8 cellular contexts compared by ENCODE assay signal in the genomic region with DNA sequence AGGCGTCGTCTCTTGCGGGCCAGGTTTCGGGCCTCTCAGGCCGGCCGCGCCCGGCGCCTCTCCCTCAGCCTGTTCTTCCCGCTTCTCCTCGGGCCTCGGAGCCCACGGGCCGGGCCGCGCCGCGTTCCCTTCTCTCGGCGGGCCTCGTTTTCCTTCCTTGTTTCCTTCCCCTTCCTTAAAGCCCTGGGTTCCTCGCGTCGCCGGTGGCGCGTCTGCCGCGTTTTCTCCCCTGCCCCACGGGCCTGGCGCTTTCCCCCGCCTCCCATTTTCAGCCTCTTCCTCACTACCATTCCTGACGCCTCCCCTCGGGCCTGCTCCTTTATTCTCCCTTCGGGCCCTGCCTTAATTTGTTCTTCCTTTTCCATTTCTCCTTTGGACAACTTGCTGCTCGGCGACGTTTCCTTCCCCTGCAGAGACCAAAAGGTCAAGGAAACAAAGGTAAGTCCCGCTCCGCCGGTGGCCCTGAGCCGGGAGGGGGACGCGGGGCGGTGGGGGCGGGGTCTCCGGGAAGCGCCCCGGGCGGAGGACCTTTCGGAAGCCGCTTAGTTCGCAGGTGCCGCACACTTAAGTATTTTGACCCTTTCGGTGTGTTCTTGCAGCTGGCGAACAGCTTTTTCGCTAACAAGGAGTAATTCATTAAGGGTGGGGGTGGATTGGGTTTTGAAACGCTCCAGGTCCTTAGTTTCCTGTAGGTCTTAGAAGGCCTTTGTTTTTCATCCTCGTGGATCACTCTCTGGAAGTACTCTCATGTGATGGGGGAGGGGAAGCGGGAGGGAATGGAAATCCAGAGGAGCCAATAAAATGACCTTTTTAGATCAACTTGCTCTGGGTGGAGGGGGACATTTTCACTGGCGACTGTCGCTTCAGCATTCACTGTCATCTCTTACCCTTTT. TPM values are rescaled to one million over a fixed set of nuclear protein-coding genes. Genes with fewer than 3 reads are reported as not detected.
DNase-seq lines count a peak whose midpoint lies in the region; ATAC-seq and TF ChIP-seq lines count a peak whose summit lies in the region.

No MANE protein-coding gene starts in this region.

- peak overlapping the region; percentile 99 for H3K9ac ChIP-seq in mesenchymal stem cell (ENCODE audit: low read length)

- peak overlapping the region; percentile 57 for H4K91ac ChIP-seq in mesenchymal stem cell (ENCODE audit: low read length)

- peak overlapping the region in 1 of 2 experiments; percentile 37 for H3K14ac ChIP-seq in mesenchymal stem cell (ENCODE audit: low read length in 2 of 2)

- POLR2A ChIA-PET in GM10248 (lab: Yijun Ruan, JAX), result interaction anchor here (0.5 to 1.4 kb wide), 7 partner anchors 18 to 232 kb away, joined by 3 to 15 read pairs (median 4); a partner anchor contains a TSS

- DNase-seq in GM10248 (ENCODE audit: extremely low spot score), result peak; percentile 68
- peak; percentile 52 for DNase-seq in NCI-H2171 treated with DMSO at 0.1 percent for 48 hours (lab: John Stamatoyannopoulos, UW)
- peak; percentile 58 to 61 for DNase-seq in activated CD4-positive, alpha-beta T cell treated with anti-CD3 and anti-CD28 coated beads, Interleukin-2, amount 50 U/mL, for 48 hours
- DNase-seq in mesenchymal stem cell, result peak; percentile 71
- peak; percentile 27 to 33 for DNase-seq in stimulated activated CD8-positive, alpha-beta memory T cell treated with anti-CD3 and anti-CD28 coated beads, Interleukin-15, amount 100 ng/mL, for 48 hours (ENCODE audit: low read depth in 2 of 2)
- DNase-seq in middle frontal gyrus (ENCODE audit: extremely low spot score, low spot score), result no peak

- peak overlapping the region; percentile 64 for H2AFZ ChIP-seq in mesenchymal stem cell (ENCODE audit: low read depth, low read length)

- H3K4me1 ChIP-seq in ectodermal cell (ENCODE audit: control insufficient read depth, insufficient read depth, low read length), result peaks cover 18% of the 10 kb centered on the region
- H3K4me1 ChIP-seq in mesenchymal stem cell (ENCODE audit: control insufficient read depth, insufficient read depth, low read depth, low read length), result peaks cover 6% of the 10 kb centered on the region

- peak overlapping the region in 1 of 2 experiments; percentile 70 for H2BK12ac ChIP-seq in mesenchymal stem cell (ENCODE audit: low read length in 2 of 2)

- H3K36me3 ChIP-seq in ectodermal cell (ENCODE audit: control insufficient read depth, insufficient read depth, low read length) (peaks cover 29% of the 10 kb centered on the region), mesenchymal stem cell (ENCODE audit: control insufficient read depth in 1 of 2, insufficient read depth in 2 of 2, low read depth in 1 of 2, low read length in 2 of 2) (peaks cover 23 to 40% of the 10 kb centered on the region in 2 experiments)

- H3K4me3 ChIP-seq in ectodermal cell (ENCODE audit: insufficient read depth, low read depth, low read length), result peak overlapping the region; percentile 95
- peak overlapping the region; percentile 91 to 95 for H3K4me3 ChIP-seq in mesenchymal stem cell (ENCODE audit: insufficient read depth in 1 of 2, low read depth in 1 of 2, low read length in 2 of 2)

- H3K4ac ChIP-seq in mesenchymal stem cell (ENCODE audit: low read depth in 1 of 2, low read length in 2 of 2), result peak overlapping the region; percentile 88 to 100

- H3K27ac ChIP-seq in ectodermal cell (ENCODE audit: insufficient read depth, low read depth, low read length, poor library complexity, severe bottlenecking), result peak overlapping the region; percentile 93
- peak overlapping the region; percentile 76 for H3K27ac ChIP-seq in mesenchymal stem cell (ENCODE audit: low read length, poor library complexity, severe bottlenecking)

- H3K4me2 ChIP-seq in mesenchymal stem cell (ENCODE audit: low read length, poor library complexity, severe bottlenecking), result peak overlapping the region; percentile 68

- no peaks in the 10 kb centered on the region for H3K9me3 ChIP-seq in ectodermal cell (ENCODE audit: control insufficient read depth, low read length)
- no peaks in the 10 kb centered on the region for H3K9me3 ChIP-seq in mesenchymal stem cell (ENCODE audit: control insufficient read depth, low read length)

- ATAC-seq in HG02852 (IDR thresholded peaks at IDR 0.05; ENCODE audit: unreplicated experiment), result peak; percentile 20

- peak overlapping the region; percentile 39 for H2BK5ac ChIP-seq in mesenchymal stem cell (ENCODE audit: low read depth, low read length, poor library complexity, severe bottlenecking)

- no peak overlapping the region for H3K23ac ChIP-seq in mesenchymal stem cell (ENCODE audit: low read length in 2 of 2)

- H3K27me3 ChIP-seq in ectodermal cell (ENCODE audit: control insufficient read depth, insufficient read depth, low read length, poor library complexity, severe bottlenecking) (no peaks in the 10 kb centered on the region), mesenchymal stem cell (ENCODE audit: control insufficient read depth in 1 of 2, insufficient read depth in 1 of 2, low read length in 2 of 2) (no peaks in the 10 kb centered on the region)

- 0% methylated on average over 62 of the region's 62 CpGs for WGBS in ectodermal cell, 2 experiments
- WGBS in mesenchymal stem cell, result under 1% methylated on average over 59 of the region's 62 CpGs

- H4K8ac ChIP-seq in mesenchymal stem cell (ENCODE audit: low read length), result peak overlapping the region; percentile 94

- H2AK5ac ChIP-seq in mesenchymal stem cell (ENCODE audit: low read length, severe bottlenecking), result no peak overlapping the region

- peak overlapping the region; percentile 93 to 98 for H3K18ac ChIP-seq in mesenchymal stem cell (ENCODE audit: low read depth in 1 of 2, low read length in 2 of 2)

- CTCF ChIA-PET in GM10248 (lab: Yijun Ruan, JAX), result interaction anchor here (0.6 to 2.3 kb wide), 31 partner anchors 8 to 465 kb away, joined by 3 to 44 read pairs (median 4); a partner anchor contains a TSS

- no peak for TF ChIP-seq CTCF in GM10248 (IDR thresholded peaks at IDR 0.05; ENCODE audit: control extremely low read depth, extremely low read depth, low read depth, missing control alignments)

- H2BK15ac ChIP-seq in mesenchymal stem cell (ENCODE audit: low read depth, poor library complexity, severe bottlenecking), result peak overlapping the region; percentile 75

- peak overlapping the region; percentile 78 for H2BK120ac ChIP-seq in mesenchymal stem cell (ENCODE audit: low read depth, low read length)

- peaks cover 1% of the 10 kb centered on the region for H3K79me1 ChIP-seq in mesenchymal stem cell (replicated peaks; ENCODE audit: low read length, poor library complexity, severe bottlenecking)

RNA-seq across cellular contexts. Expression of a gene that starts 0.8 kb away (rescaled TPM):
- polyA plus RNA-seq in ectodermal cell (2013, experiment 1 of 4), result 117 TPM
- 138 TPM for polyA plus RNA-seq in ectodermal cell (2013, experiment 2 of 4)
- 96.4 TPM for polyA plus RNA-seq in ectodermal cell (2013, experiment 3 of 4)
- 105 TPM for polyA plus RNA-seq in ectodermal cell (2013, experiment 4 of 4)
- 51.0 TPM for polyA plus RNA-seq in mesenchymal stem cell (2013, experiment 1 of 2)
- polyA plus RNA-seq in mesenchymal stem cell (2013, experiment 2 of 2), result 52.9 TPM
